8 cellular contexts compared by ENCODE assay signal in the genomic region with DNA sequence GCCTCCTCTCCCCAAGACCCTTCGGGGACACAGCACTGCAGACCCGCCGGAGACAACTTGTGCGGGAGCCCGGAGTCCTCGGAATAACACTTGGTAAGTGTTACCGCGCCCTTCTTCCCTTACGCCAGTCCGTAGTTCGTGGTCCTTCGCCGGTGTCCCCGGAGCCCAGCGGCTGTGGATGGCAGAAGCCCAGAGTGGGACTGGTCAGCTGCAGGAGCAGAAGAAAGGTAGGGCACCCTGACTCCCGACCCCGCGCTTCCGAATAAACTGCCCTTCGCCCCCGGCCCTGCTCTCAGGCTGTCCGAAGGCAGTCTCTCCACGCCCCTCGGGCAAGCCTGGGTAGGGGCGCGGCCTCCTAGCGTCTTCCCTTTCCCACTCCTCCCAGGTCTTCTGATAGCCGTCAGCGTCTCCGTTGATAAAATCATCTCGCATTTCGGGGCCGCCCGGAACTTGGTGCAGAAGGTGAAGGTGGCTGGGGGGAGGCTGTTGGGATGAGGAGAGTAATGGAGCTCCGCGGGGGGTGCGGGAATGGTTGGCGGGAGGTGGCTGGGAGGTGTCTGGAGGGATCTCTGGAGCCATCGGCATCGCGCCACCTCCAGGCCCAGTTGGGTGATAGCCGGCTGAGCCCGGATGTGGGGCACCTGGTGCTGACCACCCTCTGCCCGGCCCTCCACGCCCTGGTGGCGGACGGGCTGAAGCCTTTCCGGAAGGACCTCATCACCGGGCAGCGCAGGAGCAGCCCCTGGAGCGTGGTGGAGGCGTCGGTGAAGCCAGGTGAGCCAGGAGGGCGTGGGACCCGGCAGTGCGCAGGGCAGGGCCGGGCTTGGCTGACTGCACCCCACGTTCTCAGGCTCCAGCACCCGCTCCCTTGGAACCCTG. TPM values are rescaled to one million over a fixed set of nuclear protein-coding genes. Genes with fewer than 3 reads are reported as not detected.
DNase-seq lines count a peak whose midpoint lies in the region; ATAC-seq and TF ChIP-seq lines count a peak whose summit lies in the region.

No MANE protein-coding gene starts in this region.

- no peaks in the 10 kb centered on the region for H3K36me3 Mint-ChIP-seq in CD4-positive, CD25-positive, alpha-beta regulatory T cell

- H3K9ac ChIP-seq in adipocyte (ENCODE audit: low read length) = peak overlapping the region; percentile 97

- no peak for DNase-seq in CD4-positive, CD25-positive, alpha-beta regulatory T cell
- DNase-seq in H4 (ENCODE audit: low spot score) (peak; percentile 58), NCI-H510A treated with DMSO at 0.1 percent for 48 hours (lab: John Stamatoyannopoulos, UW) (peak; percentile 47), adipocyte (ENCODE audit: low read depth) (peak; percentile 57), right atrium auricular region (ENCODE audit: low spot score) (no peak), prostate gland (ENCODE audit: low spot score) (peak; percentile 70)

- no peaks in the 10 kb centered on the region for H3K9me3 ChIP-seq in CD4-positive, CD25-positive, alpha-beta regulatory T cell (ENCODE audit: control insufficient read depth in 2 of 2, low read length in 2 of 2)
- H3K9me3 ChIP-seq in adipocyte (ENCODE audit: control insufficient read depth, low read length) (no peaks in the 10 kb centered on the region), right atrium auricular region (no peaks in the 10 kb centered on the region), prostate gland (no peaks in the 10 kb centered on the region)

- peak overlapping the region; percentile 63 to 86 (median 71) for H3K27ac Mint-ChIP-seq in CD4-positive, CD25-positive, alpha-beta regulatory T cell

- H3K4me1 Mint-ChIP-seq in CD4-positive, CD25-positive, alpha-beta regulatory T cell = peaks cover 0 to 39% (median 13%) of the 10 kb centered on the region in 4 donors

- H3K4me1 ChIP-seq in CD4-positive, CD25-positive, alpha-beta regulatory T cell (ENCODE audit: control insufficient read depth, insufficient read depth, low read length, poor library complexity, severe bottlenecking) = peaks cover 37% of the 10 kb centered on the region
- H3K4me1 ChIP-seq in adipocyte (ENCODE audit: control insufficient read depth, insufficient read depth, low read length) (peaks cover 38% of the 10 kb centered on the region), right atrium auricular region (peaks cover 0 to 41% of the 10 kb centered on the region in 2 donors), prostate gland (replicated peaks) (peaks cover 4% of the 10 kb centered on the region)

- WGBS in prostate gland = 3% methylated on average over 58 of the region's 59 CpGs

- intact Hi-C loops in prostate gland (cut with DNase I) = loop anchor here (2.0 to 5.0 kb wide), 5 partner anchors 16 to 267 kb away; a partner anchor contains a TSS

- H3K27ac ChIP-seq in CD4-positive, CD25-positive, alpha-beta regulatory T cell (ENCODE audit: insufficient read depth, low read length, poor library complexity, severe bottlenecking) = peak overlapping the region; percentile 96
- H3K27ac ChIP-seq in right atrium auricular region = peak overlapping the region; percentile 97 to 99
- peak overlapping the region; percentile 95 to 97 for H3K27ac ChIP-seq in prostate gland

- peaks cover 3% of the 10 kb centered on the region for H3K36me3 ChIP-seq in CD4-positive, CD25-positive, alpha-beta regulatory T cell (ENCODE audit: control insufficient read depth, insufficient read depth, low read length)
- H3K36me3 ChIP-seq in adipocyte (ENCODE audit: control insufficient read depth, insufficient read depth, low read length, severe bottlenecking) (peaks cover 28% of the 10 kb centered on the region), right atrium auricular region (peaks cover 20% of the 10 kb centered on the region), prostate gland (no peaks in the 10 kb centered on the region)

- peak in 1 of 2 donors; percentile 40 for TF ChIP-seq CTCF in right atrium auricular region (IDR thresholded peaks at IDR 0.05)
- TF ChIP-seq CTCF in prostate gland (IDR thresholded peaks at IDR 0.05) = peak in 3 of 4 experiments; percentile 42 to 66 (median 50)

- no peaks in the 10 kb centered on the region for H3K27me3 Mint-ChIP-seq in CD4-positive, CD25-positive, alpha-beta regulatory T cell

- TF ChIP-seq POLR2A in prostate gland (IDR thresholded peaks at IDR 0.05) = peak; percentile 8

- H3K4me3 Mint-ChIP-seq in CD4-positive, CD25-positive, alpha-beta regulatory T cell = peak overlapping the region; percentile 88 to 91 (median 90)

- peak overlapping the region; percentile 60 for H3K4me3 ChIP-seq in CD4-positive, CD25-positive, alpha-beta regulatory T cell (ENCODE audit: low read depth, low read length)
- H3K4me3 ChIP-seq in adipocyte (ENCODE audit: low read length) (peak overlapping the region; percentile 97), right atrium auricular region (peak overlapping the region; percentile 72 to 80), prostate gland (peak overlapping the region; percentile 86 to 88)

- no peak for ATAC-seq in CD4-positive, CD25-positive, alpha-beta regulatory T cell (ENCODE audit: low read depth in 2 of 2)
- ATAC-seq in HG02840 (IDR thresholded peaks at IDR 0.05; ENCODE audit: low FRiP score, unreplicated experiment) (no peak), HG02610 (IDR thresholded peaks at IDR 0.05; ENCODE audit: unreplicated experiment) (no peak)

- no peaks in the 10 kb centered on the region for H3K27me3 ChIP-seq in CD4-positive, CD25-positive, alpha-beta regulatory T cell (ENCODE audit: control insufficient read depth, insufficient read depth, low read length)
- H3K27me3 ChIP-seq in adipocyte (replicated peaks; ENCODE audit: control insufficient read depth, insufficient read depth, low read length) (no peaks in the 10 kb centered on the region), right atrium auricular region (no peaks in the 10 kb centered on the region), prostate gland (replicated peaks; ENCODE audit: insufficient read depth) (no peaks in the 10 kb centered on the region)

- H3K9me3 Mint-ChIP-seq in CD4-positive, CD25-positive, alpha-beta regulatory T cell = no peaks in the 10 kb centered on the region

RNA-seq across cellular contexts. Expression of a gene that starts 4.3 kb away (rescaled TPM):
- total RNA-seq in CD4-positive, CD25-positive, alpha-beta regulatory T cell = 12.4 TPM
- polyA plus RNA-seq in CD4-positive, CD25-positive, alpha-beta regulatory T cell = 10 to 100 TPM in 1 of 4 donors, 1 to 10 TPM in 3; 7.1 to 10.0 (median 8.8) TPM
- total RNA-seq in H4 (2014; rRNA removed; shearing (Covaris generic)) = 27.5 and 33.8 TPM in 2 replicates
- 10 to 100 TPM; 20.2 to 23.9 TPM for total RNA-seq in right atrium auricular region
- 10 to 100 TPM; 34.0 to 35.1 TPM for total RNA-seq in prostate gland

RNA-seq across cellular contexts. Expression of a gene that starts 16.3 kb away (rescaled TPM):
- 67.9 TPM for total RNA-seq in CD4-positive, CD25-positive, alpha-beta regulatory T cell
- polyA plus RNA-seq in CD4-positive, CD25-positive, alpha-beta regulatory T cell = 100 to 1,000 TPM; 114 to 159 (median 123) TPM
- 218 and 266 TPM in 2 replicates for total RNA-seq in H4 (2014; rRNA removed; shearing (Covaris generic))
- total RNA-seq in right atrium auricular region (10 to 100 TPM; 65.3 to 73.1 TPM), prostate gland (100 to 1,000 TPM in 1 of 2 donors, 10 to 100 TPM in 1; 59.6 to 100 TPM)

RNA-seq across cellular contexts. Expression of a gene that starts 23.7 kb away (rescaled TPM):
- total RNA-seq in CD4-positive, CD25-positive, alpha-beta regulatory T cell = not detected
- not detected for polyA plus RNA-seq in CD4-positive, CD25-positive, alpha-beta regulatory T cell
- total RNA-seq in H4 (2014; rRNA removed; shearing (Covaris generic)) = not detected in 2 replicates
- total RNA-seq in right atrium auricular region (not detected), prostate gland (not detected)

RNA-seq across cellular contexts. Expression of a gene that starts 47.7 kb away (rescaled TPM):
- 1.5 TPM for total RNA-seq in CD4-positive, CD25-positive, alpha-beta regulatory T cell
- polyA plus RNA-seq in CD4-positive, CD25-positive, alpha-beta regulatory T cell = under 1 TPM in 3 of 4 donors, not detected in 1; 0.07 to 0.15 (median 0.11) TPM
- 0.52 TPM in 1 of 2 replicates, not detected in the other for total RNA-seq in H4 (2014; rRNA removed; shearing (Covaris generic))
- under 1 TPM; 0.35 to 0.41 TPM for total RNA-seq in right atrium auricular region
- 1 to 10 TPM; 1.9 to 2.6 TPM for total RNA-seq in prostate gland

RNA-seq across cellular contexts. Expression of a gene that starts 51.7 kb away (rescaled TPM):
- total RNA-seq in CD4-positive, CD25-positive, alpha-beta regulatory T cell = 76.6 TPM
- 10 to 100 TPM; 11.4 to 17.4 (median 15.5) TPM for polyA plus RNA-seq in CD4-positive, CD25-positive, alpha-beta regulatory T cell
- 13.7 and 14.6 TPM in 2 replicates for total RNA-seq in H4 (2014; rRNA removed; shearing (Covaris generic))
- 10 to 100 TPM in 1 of 2 donors, 1 to 10 TPM in 1; 9.8 to 16.4 TPM for total RNA-seq in right atrium auricular region
- 10 to 100 TPM; 28.1 to 56.5 TPM for total RNA-seq in prostate gland

Comparison
In these comparisons a context has a peak if more than half of its experiments do, and no peak if none do; other contexts are left out.
1. DNase-seq: peak in H4 (single experiment), NCI-H510A treated with DMSO at 0.1 percent for 48 hours (single experiment), adipocyte (single experiment) and prostate gland (single experiment); none in CD4-positive, CD25-positive, alpha-beta regulatory T cell (0 of 3) and right atrium auricular region (single experiment).
2. Peak in every context shown above with its lines, with median percentiles within 50 percentile points of each other: H3K27ac ChIP-seq and H3K4me3 ChIP-seq.